Comparison of ENCODE assay signal across 1 cellular context in the genomic region with DNA sequence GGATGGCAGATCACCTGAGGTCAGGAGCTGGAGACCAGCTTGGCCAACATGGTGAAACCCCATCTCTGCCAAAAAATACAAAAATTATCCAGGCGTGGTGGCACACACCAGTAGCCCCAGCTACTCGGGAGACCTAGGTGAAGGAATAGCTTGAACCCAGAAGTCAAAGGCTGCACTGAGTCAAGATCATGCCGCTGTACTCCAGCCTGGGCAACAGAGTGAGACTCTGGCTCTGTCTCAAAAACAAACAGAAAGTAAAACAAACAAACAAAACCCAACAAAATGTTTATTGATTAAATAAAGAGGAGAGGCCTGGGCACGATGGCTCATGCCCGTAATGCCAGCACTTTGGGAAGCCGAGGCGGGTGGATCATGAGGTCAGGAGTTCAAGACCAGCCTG.
TF ChIP-seq lines count a peak whose summit lies in the region.

No MANE protein-coding gene starts in this region.

TF ChIP-seq in endothelial cell of umbilical vein, 7 proteins besides CTCF, POLR2A, EP300 and RAD21:
- TF ChIP-seq EZH2 (IDR thresholded peaks at IDR 0.05; ENCODE audit: borderline replicate concordance, low read depth, low read length, severe bottlenecking): no peak
- no peak for TF ChIP-seq JUN (IDR thresholded peaks at IDR 0.05; ENCODE audit: borderline replicate concordance, insufficient read depth, insufficient read length, low read depth)
- TF ChIP-seq GATA2 (IDR thresholded peaks at IDR 0.05; ENCODE audit: insufficient read depth, insufficient read length, low read depth, low read length): no peak
- no peak for TF ChIP-seq MAX (IDR thresholded peaks at IDR 0.05; ENCODE audit: insufficient read depth, insufficient read length)
- no peak for TF ChIP-seq FOS (IDR thresholded peaks at IDR 0.05; ENCODE audit: borderline replicate concordance, insufficient read depth, low read length)
- no peak for TF ChIP-seq MYC (IDR thresholded peaks at IDR 0.05; ENCODE audit: low read depth, low read length)
- no peak for TF ChIP-seq POLR2AphosphoS5 (IDR thresholded peaks at IDR 0.05; ENCODE audit: insufficient read depth, low read depth, low read length)
